Comparison of ENCODE assay signal across 7 cellular contexts in the genomic region with DNA sequence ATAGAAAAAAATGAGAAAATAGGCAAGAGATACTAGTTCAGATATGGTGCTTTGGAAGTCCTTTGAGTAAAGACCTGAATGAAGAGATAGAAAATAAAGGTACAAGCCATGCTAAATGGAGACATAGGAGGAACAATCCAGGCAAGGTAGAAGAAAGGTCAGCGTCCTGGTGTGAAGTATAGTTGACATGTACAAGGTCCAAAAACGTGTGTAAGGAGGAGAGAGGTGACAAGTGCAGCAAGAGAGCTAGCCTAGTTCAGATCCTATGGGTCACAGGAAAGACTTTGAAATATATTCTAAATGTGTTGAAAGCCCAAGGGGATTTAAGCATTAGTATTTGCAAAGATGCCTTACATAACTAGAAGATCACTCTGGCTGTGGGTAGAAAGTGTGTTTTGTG.
"Had no signal": no experiment of that assay in that cellular context is flagged by ENCODE, and none has a peak within 500 bp of the region (broad histone marks: within the 10 kb centered on the region; RNA-seq: fewer than 3 reads in every experiment).

No MANE protein-coding gene starts in this region.

- H3K27ac ChIP-seq: HL-60, KMS-11 had no signal

- ATAC-seq: K562 had no signal

- H3K9ac ChIP-seq: KMS-11 had no signal

- DNase-seq: IMR-90, KBM-7, KG1 had no signal

- H3K4me2 ChIP-seq: KMS-11 had no signal

- H3K4me3 ChIP-seq: K562 had no signal

- FAIRE-seq: HTR-8/SVneo, K562 had no signal
